In the genomic region with DNA sequence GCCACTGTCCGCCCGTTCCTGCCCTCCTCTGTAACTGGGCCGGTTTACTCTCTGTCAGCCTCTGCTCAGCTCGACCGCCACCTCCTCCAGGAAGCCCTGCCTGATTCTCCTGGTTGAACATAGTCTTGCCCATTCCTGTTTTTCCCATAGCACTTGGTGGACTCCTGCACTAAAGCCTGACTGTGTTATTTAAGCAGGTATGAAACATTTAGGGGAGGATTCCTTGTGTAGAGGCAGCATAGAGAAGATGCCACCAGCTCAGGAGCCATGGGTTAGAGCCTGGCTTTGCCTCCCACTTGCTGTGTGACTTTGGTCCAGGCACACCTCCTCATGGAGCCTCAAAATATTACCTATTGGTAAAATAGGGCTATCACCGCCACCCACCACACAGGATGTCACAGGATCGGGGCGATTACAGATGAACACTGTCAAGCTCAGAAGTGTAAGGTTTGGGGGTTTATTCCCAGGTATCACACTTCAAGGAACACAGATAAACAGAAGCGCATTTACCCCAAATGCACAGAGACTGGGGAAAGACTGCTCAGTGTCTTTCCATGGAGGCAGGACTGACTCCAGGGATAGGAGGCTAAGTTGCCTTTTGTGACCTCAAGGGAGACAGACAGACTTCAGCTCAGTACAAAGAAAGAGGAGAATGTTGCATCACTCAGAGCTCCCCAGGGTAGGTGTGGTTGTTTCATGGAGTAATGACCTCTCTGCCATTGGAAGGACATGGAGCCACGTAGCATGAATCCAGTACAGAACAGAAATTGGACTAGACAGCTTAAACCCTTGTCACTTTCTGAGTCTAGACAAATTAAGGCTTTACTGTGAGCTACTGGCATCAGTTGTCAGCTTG, we compare ENCODE assay signal across 1 cellular context.
TF ChIP-seq lines count a peak whose summit lies in the region.

No MANE protein-coding gene starts in this region.

TF ChIP-seq in endothelial cell of umbilical vein, 7 proteins besides CTCF, POLR2A, EP300 and RAD21 (continued from another document):
- TF ChIP-seq FOS (IDR thresholded peaks at IDR 0.05; ENCODE audit: borderline replicate concordance, insufficient read depth, low read length) (no peak), POLR2AphosphoS5 (IDR thresholded peaks at IDR 0.05; ENCODE audit: insufficient read depth, low read depth, low read length) (no peak)
